Comparison of ENCODE assay signal across 1 cellular context in the genomic region with DNA sequence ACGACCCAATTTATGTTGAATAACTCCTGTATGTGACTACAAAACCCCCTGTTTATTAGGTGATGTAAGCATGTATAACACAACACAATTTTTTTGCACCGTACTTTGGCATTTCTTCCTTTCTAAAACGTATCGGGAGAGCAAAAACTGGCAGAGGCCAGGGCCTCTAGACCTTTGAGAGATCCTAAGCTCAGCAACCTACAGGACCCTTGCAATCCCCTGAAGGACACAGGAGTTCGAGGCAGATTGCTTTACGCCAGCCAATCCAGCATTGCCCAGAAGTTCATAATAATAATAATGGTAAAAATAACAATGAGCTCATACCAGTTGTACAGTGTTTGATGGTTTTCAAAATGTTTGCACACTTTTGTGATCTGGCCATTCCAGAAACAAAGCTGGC.
TF ChIP-seq lines count a peak whose summit lies in the region.

No MANE protein-coding gene starts in this region.

TF ChIP-seq in H1, 55 proteins besides CTCF, POLR2A, EP300 and RAD21:
- TF ChIP-seq TAF7 (optimal IDR thresholded peaks at IDR 0.05; ENCODE audit: borderline replicate concordance, low read depth, low read length) (no peak), BRCA1 (IDR thresholded peaks at IDR 0.05; ENCODE audit: low read depth, low read length) (no peak), NRF1 (IDR thresholded peaks at IDR 0.05; ENCODE audit: low read depth, low read length) (no peak), FOSL1 (IDR thresholded peaks at IDR 0.05; ENCODE audit: insufficient read depth, low read depth, low read length) (no peak), SP4 (IDR thresholded peaks at IDR 0.05; ENCODE audit: low read length) (no peak), TCF12 (IDR thresholded peaks at IDR 0.05; ENCODE audit: low read depth, low read length) (no peak), TEAD4 (IDR thresholded peaks at IDR 0.05; ENCODE audit: low read depth, low read length) (no peak), CREB1 (IDR thresholded peaks at IDR 0.05) (no peak), TBP (IDR thresholded peaks at IDR 0.05; ENCODE audit: low read depth, low read length) (no peak), MAFK (IDR thresholded peaks at IDR 0.05; ENCODE audit: low read depth, low read length) (no peak), BACH1 (IDR thresholded peaks at IDR 0.05; ENCODE audit: low read length) (no peak), RNF2 (IDR thresholded peaks at IDR 0.05; ENCODE audit: borderline replicate concordance, low read depth, low read length, missing control alignments, poor library complexity, severe bottlenecking) (no peak), JUND (IDR thresholded peaks at IDR 0.05; ENCODE audit: low read length) (no peak), SIRT6 (IDR thresholded peaks at IDR 0.05; ENCODE audit: low read length) (no peak), CHD2 (IDR thresholded peaks at IDR 0.05; ENCODE audit: low read length) (no peak), CBX5 (IDR thresholded peaks at IDR 0.05; ENCODE audit: low read depth, low read length) (no peak), JUN (IDR thresholded peaks at IDR 0.05; ENCODE audit: low read depth, low read length) (no peak), NANOG (IDR thresholded peaks at IDR 0.05; ENCODE audit: insufficient read depth, low read depth, low read length, poor library complexity, severe bottlenecking) (no peak)
- TF ChIP-seq, protein P1, sequence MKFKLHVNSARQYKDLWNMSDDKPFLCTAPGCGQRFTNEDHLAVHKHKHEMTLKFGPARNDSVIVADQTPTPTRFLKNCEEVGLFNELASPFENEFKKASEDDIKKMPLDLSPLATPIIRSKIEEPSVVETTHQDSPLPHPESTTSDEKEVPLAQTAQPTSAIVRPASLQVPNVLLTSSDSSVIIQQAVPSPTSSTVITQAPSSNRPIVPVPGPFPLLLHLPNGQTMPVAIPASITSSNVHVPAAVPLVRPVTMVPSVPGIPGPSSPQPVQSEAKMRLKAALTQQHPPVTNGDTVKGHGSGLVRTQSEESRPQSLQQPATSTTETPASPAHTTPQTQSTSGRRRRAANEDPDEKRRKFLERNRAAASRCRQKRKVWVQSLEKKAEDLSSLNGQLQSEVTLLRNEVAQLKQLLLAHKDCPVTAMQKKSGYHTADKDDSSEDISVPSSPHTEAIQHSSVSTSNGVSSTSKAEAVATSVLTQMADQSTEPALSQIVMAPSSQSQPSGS (IDR thresholded peaks at IDR 0.05; ENCODE audit: low read length), result no peak
